ENCODE assay signal across 26 cellular contexts in genomic region chr3:66574091-66574490, GRCh38.
"Had no signal": no experiment of that assay in that cellular context is flagged by ENCODE, and none has a peak within 500 bp of the region (broad histone marks: within the 10 kb centered on the region; RNA-seq: fewer than 3 reads in every experiment).

No MANE protein-coding gene starts in this region.

- H3K27me3 ChIP-seq: colonic mucosa, dorsolateral prefrontal cortex, esophagus muscularis mucosa, foreskin keratinocyte, gastrocnemius medialis, gastroesophageal sphincter, heart left ventricle, heart right ventricle had no signal

- H3K4me1 ChIP-seq: colonic mucosa, foreskin keratinocyte, gastrocnemius medialis, heart left ventricle, heart right ventricle had no signal

- H3K27me3 Mint-ChIP-seq: dendritic cell treated with granulocyte-macrophage colony-stimulating factor and Interleukin-4, amounts not matched to agents 40 ng/mL and 50 ng/mL, for 4 days had no signal

- FAIRE-seq: colon, endometrium, endothelial cell of umbilical vein, frontal cortex had no signal

- H3K27ac Mint-ChIP-seq: dendritic cell treated with granulocyte-macrophage colony-stimulating factor and Interleukin-4, amounts not matched to agents 40 ng/mL and 50 ng/mL, for 4 days; effector memory CD8-positive, alpha-beta T cell; endodermal cell had no signal

- H3K9me3 ChIP-seq: colonic mucosa, esophagus muscularis mucosa, gastrocnemius medialis, gastroesophageal sphincter, heart left ventricle, heart right ventricle had no signal

- H3K4me3 ChIP-seq: colonic mucosa, coronary artery, dorsolateral prefrontal cortex, esophagus muscularis mucosa, esophagus squamous epithelium, gastrocnemius medialis, gastroesophageal sphincter, heart left ventricle, heart right ventricle had no signal

- H3K36me3 ChIP-seq: colonic mucosa, esophagus muscularis mucosa, esophagus squamous epithelium, gastrocnemius medialis, gastroesophageal sphincter, heart left ventricle, heart right ventricle had no signal

- H3K27ac ChIP-seq: colonic mucosa, coronary artery, dorsolateral prefrontal cortex, epithelial cell of prostate, esophagus muscularis mucosa, esophagus squamous epithelium, foreskin keratinocyte, gastrocnemius medialis, gastroesophageal sphincter, heart left ventricle, heart right ventricle had no signal

- ATAC-seq: effector memory CD8-positive, alpha-beta T cell; esophagus mucosa; foreskin keratinocyte; gastrocnemius medialis; gastroesophageal sphincter had no signal

- DNase-seq: colonic mucosa; cortex of kidney; dermis blood vessel endothelial cell; dorsolateral prefrontal cortex; effector CD4-positive, alpha-beta T cell; effector CD8-positive, alpha-beta T cell; effector memory CD4-positive, alpha-beta T cell; effector memory CD8-positive, alpha-beta T cell; esophagus squamous epithelium; foreskin fibroblast; foreskin keratinocyte; foreskin melanocyte; gastrocnemius medialis; heart left ventricle; heart right ventricle had no signal

- H3K4me3 Mint-ChIP-seq: dendritic cell treated with granulocyte-macrophage colony-stimulating factor and Interleukin-4, amounts not matched to agents 40 ng/mL and 50 ng/mL, for 4 days; effector memory CD8-positive, alpha-beta T cell; endodermal cell had no signal
